ENCODE assay signal across 12 cellular contexts in genomic region chr4:150578745-150579470, GRCh38. TPM values are rescaled to one million over a fixed set of nuclear protein-coding genes. Genes with fewer than 3 reads are reported as not detected.
A peak's percentile ranks its signal among the peaks of the same experiment; 100 is the strongest.
DNase-seq lines count a peak whose midpoint lies in the region; ATAC-seq and TF ChIP-seq lines count a peak whose summit lies in the region.
"Had no signal": no experiment of that assay in that cellular context is flagged by ENCODE, and none has a peak within 500 bp of the region (broad histone marks: within the 10 kb centered on the region; RNA-seq: fewer than 3 reads in every experiment).

No MANE protein-coding gene starts in this region.

- H3K27me3 Mint-ChIP-seq in WTC11 (ENCODE audit: low read depth), result peaks cover 55% of the 10 kb centered on the region

- peaks cover 12% of the 10 kb centered on the region; the same call in 1 of the 2 replicates for H3K4me1 ChIP-seq in iPS-20b (ENCODE audit: insufficient read depth, low read length)
- H3K4me1 ChIP-seq in skeletal muscle tissue (ENCODE audit: control insufficient read depth in 3 of 3, insufficient read depth in 3 of 3, low read length in 3 of 3), result no peaks in the 10 kb centered on the region

- no peak overlapping the region for H3K27ac Mint-ChIP-seq in WTC11

- no peak overlapping the region for H3K9ac ChIP-seq in iPS-20b (ENCODE audit: low read depth, low read length)
- H3K9ac ChIP-seq in skeletal muscle tissue (ENCODE audit: low read depth in 1 of 3, low read length in 3 of 3), result no peak overlapping the region

- no peaks in the 10 kb centered on the region for H3K36me3 Mint-ChIP-seq in WTC11

- H3K27ac ChIP-seq in iPS-20b (ENCODE audit: low read length), result no peak overlapping the region
- H3K27ac ChIP-seq in skeletal muscle tissue (ENCODE audit: low read depth, low read length), result no peak overlapping the region

- peak overlapping the region; percentile 78 for H3K4me3 Mint-ChIP-seq in WTC11

- H3K36me3 ChIP-seq in iPS-20b (ENCODE audit: insufficient read depth, low read depth, low read length), result no peaks in the 10 kb centered on the region
- peaks cover 3 to 5% (median 4%) of the 10 kb centered on the region in 3 donors for H3K36me3 ChIP-seq in skeletal muscle tissue (ENCODE audit: control insufficient read depth in 3 of 3, insufficient read depth in 3 of 3, low read length in 3 of 3)

- peaks cover 40% of the 10 kb centered on the region for H3K4me1 Mint-ChIP-seq in WTC11

- CTCF ChIA-PET in WTC11 (lab: Charles Lee), result interaction anchor here (0.7 to 1.3 kb wide), 2 partner anchors 12 to 13 kb away, joined by 4 to 6 read pairs; no protein-coding TSS in a partner anchor

- DNase-seq in NCI-H1092 treated with DMSO at 0.1 percent for 48 hours (lab: John Stamatoyannopoulos, UW) (peak; percentile 62), NCI-H1092 (lab: John Stamatoyannopoulos, UW) (no peak), WTC11 (ENCODE audit: low spot score) (peak; percentile 21), amygdala (lab: John Stamatoyannopoulos, UW) (no peak), NCI-H446 treated with DMSO at 0.1 percent for 48 hours (lab: John Stamatoyannopoulos, UW) (no peak)
- DNase-seq in stimulated activated CD4-positive, alpha-beta T cell treated with anti-CD3 and anti-CD28 coated beads, Interleukin-4, amount 100 ng/mL, for 24 hours, result no peak
- DNase-seq: stimulated activated CD4-positive, alpha-beta T cell treated with anti-CD3 and anti-CD28 coated beads, Interleukin-15, amount 100 ng/mL, for 24 hours had no signal

- H3K27me3 ChIP-seq in iPS-20b (ENCODE audit: insufficient read depth, low read length) (peaks cover 61% of the 10 kb centered on the region), skeletal muscle tissue (ENCODE audit: control insufficient read depth in 3 of 3, insufficient read depth in 3 of 3, low read length in 3 of 3) (peaks cover 0 to 2% (median 0%) of the 10 kb centered on the region in 3 donors)
- H3K27me3 ChIP-seq: tibial nerve had no signal

- no peaks in the 10 kb centered on the region for H3K9me3 Mint-ChIP-seq in WTC11

- peak; percentile 10 for ATAC-seq in WTC11
- ATAC-seq: GM12878 had no signal

- H3K9me3 ChIP-seq in iPS-20b (ENCODE audit: insufficient read depth, low read depth, low read length) (no peaks in the 10 kb centered on the region), skeletal muscle tissue (ENCODE audit: control insufficient read depth in 3 of 3, low read length in 3 of 3) (peaks cover 0 to 5% (median 3%) of the 10 kb centered on the region in 3 donors)

- peak overlapping the region; percentile 61 for H3K4me3 ChIP-seq in iPS-20b (ENCODE audit: low read length)
- H3K4me3 ChIP-seq in skeletal muscle tissue (ENCODE audit: low read length in 3 of 3), result peak overlapping the region in 2 of 3 donors; percentile 44 to 49
- H3K4me3 ChIP-seq: GM12878 had no signal

- POLR2A ChIA-PET in WTC11 (lab: Charles Lee), result interaction anchor here (0.6 kb wide), 1 partner anchor 11 kb away, joined by 4 read pairs; no protein-coding TSS in a partner anchor

- no peak for TF ChIP-seq CTCF in WTC11 (IDR thresholded peaks at IDR 0.05)

TF ChIP-seq in WTC11, 78 proteins besides CTCF, POLR2A, EP300 and RAD21:
- TF ChIP-seq SP1 (CRISPR knock-in tag; conservative IDR thresholded peaks at IDR 0.05) (no peak), GRHL2 (CRISPR knock-in tag; IDR thresholded peaks at IDR 0.05; ENCODE audit: insufficient replicate concordance, severe bottlenecking) (no peak), ZNF512 (CRISPR knock-in tag; IDR thresholded peaks at IDR 0.05; ENCODE audit: borderline replicate concordance) (no peak), E2F4 (CRISPR knock-in tag; IDR thresholded peaks at IDR 0.05; ENCODE audit: borderline replicate concordance, low read depth) (no peak), ZNF423 (CRISPR knock-in tag; IDR thresholded peaks at IDR 0.05) (no peak)

RNA-seq across cellular contexts. Expression of gene MAB21L2, which starts 3.0 kb away (rescaled TPM):
- total RNA-seq in WTC11 (2021) (0.07 TPM in 1 of 3 replicates, not detected in the others), skeletal muscle tissue (under 0.01 TPM)
- total RNA-seq: GM12878, SK-MEL-5 had no signal

Comparison
In these comparisons a context has a peak if more than half of its experiments do, and no peak if none do; other contexts are left out.
1. DNase-seq: peak in NCI-H1092 treated with DMSO at 0.1 percent for 48 hours (single experiment) and WTC11 (single experiment); none in NCI-H1092 (single experiment), stimulated activated CD4-positive, alpha-beta T cell treated with anti-CD3 and anti-CD28 coated beads, Interleukin-4, amount 100 ng/mL, for 24 hours (single experiment), amygdala (0 of 56) and NCI-H446 treated with DMSO at 0.1 percent for 48 hours (single experiment).